1 cellular context compared by ENCODE assay signal in the genomic region with DNA sequence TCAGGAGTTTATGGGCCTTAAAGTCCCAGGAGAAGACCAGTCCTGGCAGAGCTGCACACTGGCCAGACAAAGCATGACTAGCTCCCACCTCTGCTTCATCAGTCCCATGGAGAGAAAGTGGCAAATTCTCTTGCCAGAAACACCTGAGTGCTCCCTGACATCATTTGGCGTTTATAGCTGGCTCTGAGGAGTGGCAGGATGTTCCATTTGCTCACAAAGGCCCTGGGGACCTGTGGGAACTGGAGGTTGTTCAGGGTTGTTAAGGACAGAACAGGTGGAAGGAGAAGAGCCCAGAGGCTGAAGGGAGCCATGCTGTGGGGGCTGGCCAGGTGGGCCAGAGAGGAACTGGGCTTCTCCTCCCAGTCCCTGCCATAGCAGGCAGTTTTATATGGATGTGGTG.
TF ChIP-seq lines count a peak whose summit lies in the region.

No MANE protein-coding gene starts in this region.

TF ChIP-seq in HepG2, 621 proteins besides CTCF, POLR2A, EP300 and RAD21 (continued from another document):
- TF ChIP-seq, protein P1, sequence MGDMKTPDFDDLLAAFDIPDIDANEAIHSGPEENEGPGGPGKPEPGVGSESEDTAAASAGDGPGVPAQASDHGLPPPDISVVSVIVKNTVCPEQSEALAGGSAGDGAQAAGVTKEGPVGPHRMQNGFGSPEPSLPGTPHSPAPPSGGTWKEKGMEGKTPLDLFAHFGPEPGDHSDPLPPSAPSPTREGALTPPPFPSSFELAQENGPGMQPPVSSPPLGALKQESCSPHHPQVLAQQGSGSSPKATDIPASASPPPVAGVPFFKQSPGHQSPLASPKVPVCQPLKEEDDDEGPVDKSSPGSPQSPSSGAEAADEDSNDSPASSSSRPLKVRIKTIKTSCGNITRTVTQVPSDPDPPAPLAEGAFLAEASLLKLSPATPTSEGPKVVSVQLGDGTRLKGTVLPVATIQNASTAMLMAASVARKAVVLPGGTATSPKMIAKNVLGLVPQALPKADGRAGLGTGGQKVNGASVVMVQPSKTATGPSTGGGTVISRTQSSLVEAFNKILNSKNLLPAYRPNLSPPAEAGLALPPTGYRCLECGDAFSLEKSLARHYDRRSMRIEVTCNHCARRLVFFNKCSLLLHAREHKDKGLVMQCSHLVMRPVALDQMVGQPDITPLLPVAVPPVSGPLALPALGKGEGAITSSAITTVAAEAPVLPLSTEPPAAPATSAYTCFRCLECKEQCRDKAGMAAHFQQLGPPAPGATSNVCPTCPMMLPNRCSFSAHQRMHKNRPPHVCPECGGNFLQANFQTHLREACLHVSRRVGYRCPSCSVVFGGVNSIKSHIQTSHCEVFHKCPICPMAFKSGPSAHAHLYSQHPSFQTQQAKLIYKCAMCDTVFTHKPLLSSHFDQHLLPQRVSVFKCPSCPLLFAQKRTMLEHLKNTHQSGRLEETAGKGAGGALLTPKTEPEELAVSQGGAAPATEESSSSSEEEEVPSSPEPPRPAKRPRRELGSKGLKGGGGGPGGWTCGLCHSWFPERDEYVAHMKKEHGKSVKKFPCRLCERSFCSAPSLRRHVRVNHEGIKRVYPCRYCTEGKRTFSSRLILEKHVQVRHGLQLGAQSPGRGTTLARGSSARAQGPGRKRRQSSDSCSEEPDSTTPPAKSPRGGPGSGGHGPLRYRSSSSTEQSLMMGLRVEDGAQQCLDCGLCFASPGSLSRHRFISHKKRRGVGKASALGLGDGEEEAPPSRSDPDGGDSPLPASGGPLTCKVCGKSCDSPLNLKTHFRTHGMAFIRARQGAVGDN (CRISPR knock-in tag; IDR thresholded peaks at IDR 0.05), result 0 out of 2 replicates have a peak, but pooled peaks have one; percentile 8
- TF ChIP-seq, protein P2, sequence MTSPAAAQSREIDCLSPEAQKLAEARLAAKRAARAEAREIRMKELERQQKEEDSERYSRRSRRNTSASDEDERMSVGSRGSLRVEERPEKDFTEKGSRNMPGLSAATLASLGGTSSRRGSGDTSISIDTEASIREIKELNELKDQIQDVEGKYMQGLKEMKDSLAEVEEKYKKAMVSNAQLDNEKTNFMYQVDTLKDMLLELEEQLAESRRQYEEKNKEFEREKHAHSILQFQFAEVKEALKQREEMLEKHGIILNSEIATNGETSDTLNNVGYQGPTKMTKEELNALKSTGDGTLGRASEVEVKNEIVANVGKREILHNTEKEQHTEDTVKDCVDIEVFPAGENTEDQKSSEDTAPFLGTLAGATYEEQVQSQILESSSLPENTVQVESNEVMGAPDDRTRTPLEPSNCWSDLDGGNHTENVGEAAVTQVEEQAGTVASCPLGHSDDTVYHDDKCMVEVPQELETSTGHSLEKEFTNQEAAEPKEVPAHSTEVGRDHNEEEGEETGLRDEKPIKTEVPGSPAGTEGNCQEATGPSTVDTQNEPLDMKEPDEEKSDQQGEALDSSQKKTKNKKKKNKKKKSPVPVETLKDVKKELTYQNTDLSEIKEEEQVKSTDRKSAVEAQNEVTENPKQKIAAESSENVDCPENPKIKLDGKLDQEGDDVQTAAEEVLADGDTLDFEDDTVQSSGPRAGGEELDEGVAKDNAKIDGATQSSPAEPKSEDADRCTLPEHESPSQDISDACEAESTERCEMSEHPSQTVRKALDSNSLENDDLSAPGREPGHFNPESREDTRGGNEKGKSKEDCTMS (CRISPR knock-in tag; conservative IDR thresholded peaks at IDR 0.05), result no peak
